In genomic region chr12:6534158-6534913, GRCh38 we compare ENCODE assay signal across 8 cellular contexts. TPM values are rescaled to one million over a fixed set of nuclear protein-coding genes. Genes with fewer than 3 reads are reported as not detected.
DNase-seq lines count a peak whose midpoint lies in the region; ATAC-seq and TF ChIP-seq lines count a peak whose summit lies in the region.

GAPDH (plus strand) TSS chr12:6534517; CDS start chr12:6534833, 316 bp downstream.

- CTCF ChIA-PET in activated CD8-positive, alpha-beta memory T cell treated with anti-CD3 and anti-CD28 coated beads for 36 hours (lab: Charles Lee) = interaction anchor here (0.7 to 2.3 kb wide), 6 partner anchors 17 to 111 kb away, joined by 3 to 8 read pairs (median 4); no protein-coding TSS in a partner anchor

- no peaks in the 10 kb centered on the region for H3K9me3 ChIP-seq in effector memory CD4-positive, alpha-beta T cell (ENCODE audit: control insufficient read depth, low read length)

- TF ChIP-seq CTCF in GM20000 (IDR thresholded peaks at IDR 0.05; ENCODE audit: extremely low read depth, missing control alignments) = no peak

- no peaks in the 10 kb centered on the region for H3K27me3 ChIP-seq in effector memory CD4-positive, alpha-beta T cell (replicated peaks; ENCODE audit: control insufficient read depth, insufficient read depth, low read length, poor library complexity, severe bottlenecking)

- peak within 1 kb of the TSS; percentile 89 for H3K4me3 ChIP-seq in effector memory CD4-positive, alpha-beta T cell (ENCODE audit: insufficient read depth, low read depth, low read length, poor library complexity, severe bottlenecking)

- peaks cover 52% of the 10 kb centered on the region for H3K4me1 ChIP-seq in effector memory CD4-positive, alpha-beta T cell (ENCODE audit: control insufficient read depth, insufficient read depth, low read length, poor library complexity, severe bottlenecking)

- peaks cover 29% of the 10 kb centered on the region for H3K4me1 Mint-ChIP-seq in memory B cell

- H3K36me3 ChIP-seq in effector memory CD4-positive, alpha-beta T cell (ENCODE audit: control insufficient read depth, insufficient read depth, low read length) = peaks cover 43% of the 10 kb centered on the region

- POLR2A ChIA-PET in activated CD8-positive, alpha-beta memory T cell treated with anti-CD3 and anti-CD28 coated beads for 36 hours (lab: Charles Lee) = interaction anchor here (0.6 to 2.6 kb wide), 20 partner anchors 20 to 198 kb away, joined by 3 to 25 read pairs (median 4); partner anchors contain the start of genes CD27, MRPL51, NOP2 and VAMP1

- peak; percentile 71 for ATAC-seq in memory B cell (ENCODE audit: low read depth)

- peaks cover 15% of the 10 kb centered on the region for H3K36me3 Mint-ChIP-seq in memory B cell

- H3K27me3 Mint-ChIP-seq in memory B cell = no peaks in the 10 kb centered on the region

- no peaks in the 10 kb centered on the region for H3K9me3 Mint-ChIP-seq in memory B cell

- DNase-seq in COLO668 (lab: John Stamatoyannopoulos, UW; ENCODE audit: unreplicated experiment) (peak; percentile 92), GM20000 (ENCODE audit: low spot score) (peak; percentile 95), HT-29 (ENCODE audit: low spot score) (peak; percentile 96), memory B cell (ENCODE audit: low spot score in 2 of 2) (peak; percentile 72 to 74)
- peak; percentile 82 for DNase-seq in NK-92 treated with Interleukin-12 subunit alpha and Interleukin-12 subunit beta, amount 100 ng/mL, for 24 hours (lab: John Stamatoyannopoulos, UW)
- DNase-seq in effector memory CD4-positive, alpha-beta T cell = peak; percentile 72 to 76 (median 76)
- DNase-seq in stimulated activated CD8-positive, alpha-beta memory T cell treated with anti-CD3 and anti-CD28 coated beads, Interleukin-12 subunit alpha, Interleukin-12 subunit beta, amount 100 ng/mL, for 4 hours (ENCODE audit: low read depth) = peak; percentile 77

- H3K4me3 Mint-ChIP-seq in memory B cell = peak within 1 kb of the TSS; percentile 92

- peak within 1 kb of the TSS; percentile 90 for H3K27ac ChIP-seq in effector memory CD4-positive, alpha-beta T cell (ENCODE audit: insufficient read depth, low read length, poor library complexity, severe bottlenecking)

- peak within 1 kb of the TSS; percentile 89 for H3K27ac Mint-ChIP-seq in memory B cell

RNA-seq across cellular contexts. Expression of gene GAPDH, which starts in this region (rescaled TPM):
- 6,490 and 6,870 TPM in 2 replicates for total RNA-seq in HT-29 (2014; rRNA removed; shearing (Covaris generic))
- 1,000 to 10,000 TPM; 8,536 to 8,736 TPM for total RNA-seq in activated CD8-positive, alpha-beta memory T cell treated with anti-CD3 and anti-CD28 coated beads for 36 hours

Comparison
In these comparisons a context has a peak if more than half of its experiments do, and no peak if none do; other contexts are left out.
1. Peak in every context shown above with its lines: DNase-seq, ATAC-seq, H3K4me3 ChIP-seq and H3K27ac ChIP-seq.